28 cellular contexts compared by ENCODE assay signal in genomic region chr10:124263726-124264125, GRCh38.
"Had no signal": no experiment of that assay in that cellular context is flagged by ENCODE, and none has a peak within 500 bp of the region (broad histone marks: within the 10 kb centered on the region; RNA-seq: fewer than 3 reads in every experiment).

No MANE protein-coding gene starts in this region.

- H3K4me1 ChIP-seq: adrenal gland, body of pancreas, colonic mucosa, esophagus squamous epithelium had no signal

- DNase-seq: activated CD4-positive, alpha-beta memory T cell treated with anti-CD3 and anti-CD28 coated beads, Interleukin-2, amount 10 ng/mL, durations not matched to agents 7 days and 5 days; activated CD4-positive, alpha-beta T cell treated with anti-CD3 and anti-CD28 coated beads for 1 hour; activated CD4-positive, alpha-beta T cell treated with anti-CD3 and anti-CD28 coated beads for 4 hours; activated CD4-positive, alpha-beta T cell treated with anti-CD3 and anti-CD28 coated beads, Interleukin-2, amount 10 ng/mL, durations not matched to agents 7 days and 5 days; activated CD4-positive, alpha-beta T cell treated with anti-CD3 and anti-CD28 coated beads, Interleukin-2, amount 50 U/mL, for 4 hours; activated CD8-positive, alpha-beta memory T cell treated with anti-CD3 and anti-CD28 coated beads, Interleukin-2, amount 50 U/mL, for 48 hours; activated naive CD4-positive, alpha-beta T cell treated with anti-CD3 and anti-CD28 coated beads for 36 hours; activated naive CD8-positive, alpha-beta T cell treated with anti-CD3 and anti-CD28 coated beads for 36 hours; activated naive CD8-positive, alpha-beta T cell treated with anti-CD3 and anti-CD28 coated beads, Interleukin-2, amount 50 U/mL, for 24 hours; activated T-cell treated with anti-CD3 and anti-CD28 coated beads for 4 hours; activated T-cell treated with anti-CD3 and anti-CD28 coated beads, Interleukin-2, amount 50 U/mL, for 24 hours; activated T-cell treated with anti-CD3 and anti-CD28 coated beads, Interleukin-2, amount 50 U/mL, for 72 hours; amygdala; body of pancreas; caudate nucleus; colonic mucosa; effector CD8-positive, alpha-beta T cell; esophagus squamous epithelium; foreskin melanocyte; heart right ventricle; T-helper 1 cell; T-helper 17 cell; T1000 had no signal

- H3K36me3 ChIP-seq: adrenal gland, colonic mucosa, esophagus squamous epithelium, gastroesophageal sphincter, heart right ventricle had no signal

- H3K9me3 ChIP-seq: adrenal gland, body of pancreas, colonic mucosa had no signal

- H3K27me3 ChIP-seq: adrenal gland, body of pancreas, colonic mucosa, gastroesophageal sphincter had no signal

- ATAC-seq: activated naive CD8-positive, alpha-beta T cell treated with anti-CD3 and anti-CD28 coated beads, Interleukin-2, amount 50 U/mL, for 24 hours; activated T-cell treated with anti-CD3 and anti-CD28 coated beads, Interleukin-2, amount 50 U/mL, for 72 hours; body of pancreas; gastroesophageal sphincter; heart right ventricle; T-helper 17 cell; WTC11 had no signal

- H3K27ac ChIP-seq: adrenal gland, body of pancreas, colonic mucosa, epithelial cell of prostate, esophagus squamous epithelium, gastroesophageal sphincter, heart right ventricle, VCaP had no signal

- H3K4me3 ChIP-seq: adrenal gland, body of pancreas, colonic mucosa, esophagus squamous epithelium, gastroesophageal sphincter, heart right ventricle had no signal
